Comparison of ENCODE assay signal across 19 cellular contexts in genomic region chr1:38424677-38425076, GRCh38.
DNase-seq lines count a peak whose midpoint lies in the region; ATAC-seq and TF ChIP-seq lines count a peak whose summit lies in the region.
"Had no signal": no experiment of that assay in that cellular context is flagged by ENCODE, and none has a peak within 500 bp of the region (broad histone marks: within the 10 kb centered on the region; RNA-seq: fewer than 3 reads in every experiment).

No MANE protein-coding gene starts in this region.

- H2BK120ac ChIP-seq in mesenchymal stem cell (ENCODE audit: low read depth, low read length) = no peak overlapping the region

- no peaks in the 10 kb centered on the region for H3K36me3 ChIP-seq in GM23338 (ENCODE audit: insufficient read depth)
- H3K36me3 ChIP-seq in NT2/D1 (ENCODE audit: insufficient read depth, insufficient read length, low read length) = no peaks in the 10 kb centered on the region
- peaks cover 11% of the 10 kb centered on the region for H3K36me3 ChIP-seq in iPS-15b (ENCODE audit: control insufficient read depth, insufficient read depth, low read length)
- H3K36me3 ChIP-seq in neural progenitor cell = no peaks in the 10 kb centered on the region
- H3K36me3 ChIP-seq in mesenchymal stem cell (ENCODE audit: control insufficient read depth in 1 of 2, insufficient read depth in 2 of 2, low read depth in 1 of 2, low read length in 2 of 2) = no peaks in the 10 kb centered on the region

- H3F3A ChIP-seq in GM23338 (replicated peaks; ENCODE audit: low read depth) = peaks cover 3% of the 10 kb centered on the region; the same call in 1 of the 2 replicates
- no peaks in the 10 kb centered on the region for H3F3A ChIP-seq in neural progenitor cell (ENCODE audit: low read depth)

- TF ChIP-seq CTCF in GM23338 (conservative IDR thresholded peaks at IDR 0.05; ENCODE audit: low read depth in 2 of 2) = no peak
- TF ChIP-seq CTCF in neural progenitor cell (IDR thresholded peaks at IDR 0.05) = no peak

- no peak overlapping the region for H2AFZ ChIP-seq in GM23338
- no peak overlapping the region for H2AFZ ChIP-seq in neural progenitor cell (replicated peaks)
- H2AFZ ChIP-seq in mesenchymal stem cell (ENCODE audit: low read depth, low read length) = no peak overlapping the region

- no peak overlapping the region for H4K91ac ChIP-seq in mesenchymal stem cell (ENCODE audit: low read length)

- H3K9me3 ChIP-seq in NT2/D1 (ENCODE audit: insufficient read depth, low read length) (peaks cover 20% of the 10 kb centered on the region), iPS-15b (ENCODE audit: control insufficient read depth, insufficient read depth, low read length) (peaks cover under 1% of the 10 kb centered on the region), neural progenitor cell (ENCODE audit: low read depth) (no peaks in the 10 kb centered on the region), mesenchymal stem cell (ENCODE audit: control insufficient read depth, low read length) (no peaks in the 10 kb centered on the region)

- no peak overlapping the region for H3K4ac ChIP-seq in mesenchymal stem cell (ENCODE audit: low read depth in 1 of 2, low read length in 2 of 2)

- H3K4me3 ChIP-seq in GM23338 (peak overlapping the region; percentile 8; the same call in 1 of the 2 replicates), NT2/D1 (ENCODE audit: insufficient read length, low read depth) (peak overlapping the region; percentile 5), iPS-15b (ENCODE audit: low read depth, low read length) (peak overlapping the region; percentile 20), neural progenitor cell (no peak overlapping the region), mesenchymal stem cell (ENCODE audit: insufficient read depth in 1 of 2, low read depth in 1 of 2, low read length in 2 of 2) (no peak overlapping the region)
- H3K4me3 ChIP-seq: K562 had no signal

- DNase-seq in GM23338 (ENCODE audit: low spot score) = no peak
- no peak for DNase-seq in NT2/D1 (ENCODE audit: low read depth, low spot score)
- DNase-seq in neural progenitor cell (ENCODE audit: low spot score) = no peak
- DNase-seq in UCSD-AML1 (lab: John Stamatoyannopoulos, UW; ENCODE audit: unreplicated experiment) = no peak
- no peak for DNase-seq in mesenchymal stem cell
- DNase-seq: 8988T; C1 segment of cervical spinal cord; Calu3; CD4-positive, alpha-beta T cell; DMS153; DMS79 treated with DMSO at 0.1 percent for 48 hours; EL; GDM1; H7; Karpas-422 had no signal

- no peak overlapping the region for H2AK5ac ChIP-seq in mesenchymal stem cell (ENCODE audit: low read length, severe bottlenecking)

- H2BK12ac ChIP-seq in mesenchymal stem cell (ENCODE audit: low read length in 2 of 2) = no peak overlapping the region

- H3K79me1 ChIP-seq in mesenchymal stem cell (replicated peaks; ENCODE audit: low read length, poor library complexity, severe bottlenecking) = no peaks in the 10 kb centered on the region

- H3K4me1 Mint-ChIP-seq in GM23338 (peaks cover 34% of the 10 kb centered on the region), neural progenitor cell (peaks cover 29% of the 10 kb centered on the region)
- H3K4me1 Mint-ChIP-seq: B cell had no signal

- H3K27me3 Mint-ChIP-seq in GM23338 (ENCODE audit: insufficient read depth, low read depth, poor library complexity) = peaks cover 15% of the 10 kb centered on the region
- peaks cover 8% of the 10 kb centered on the region for H3K27me3 Mint-ChIP-seq in neural progenitor cell (ENCODE audit: insufficient read depth, low read depth)

- H3K23ac ChIP-seq in mesenchymal stem cell (ENCODE audit: low read length in 2 of 2) = no peak overlapping the region

- ATAC-seq in GM23338 = peak; percentile 44
- ATAC-seq in GM18870 (IDR thresholded peaks at IDR 0.05; ENCODE audit: unreplicated experiment) = no peak
- ATAC-seq: K562 had no signal

- H2BK15ac ChIP-seq in mesenchymal stem cell (ENCODE audit: low read depth, poor library complexity, severe bottlenecking) = no peak overlapping the region

- H3K4me2 ChIP-seq in GM23338 = peak overlapping the region; percentile 7; the same call in 1 of the 2 replicates
- H3K4me2 ChIP-seq in neural progenitor cell = peak overlapping the region; percentile 16
- no peak overlapping the region for H3K4me2 ChIP-seq in mesenchymal stem cell (ENCODE audit: low read length, poor library complexity, severe bottlenecking)

- H4K20me1 ChIP-seq in GM23338 (replicated peaks; ENCODE audit: insufficient read depth) (no peaks in the 10 kb centered on the region; the same call in 1 of the 2 replicates), neural progenitor cell (ENCODE audit: low read depth) (no peaks in the 10 kb centered on the region)

- no peak overlapping the region for H2BK5ac ChIP-seq in mesenchymal stem cell (ENCODE audit: low read depth, low read length, poor library complexity, severe bottlenecking)

- H3K79me2 ChIP-seq in GM23338 (replicated peaks; ENCODE audit: insufficient read depth) = peaks cover 41% of the 10 kb centered on the region
- H3K79me2 ChIP-seq in neural progenitor cell (ENCODE audit: low read depth) = no peaks in the 10 kb centered on the region

- H3K27me3 ChIP-seq in GM23338 (ENCODE audit: insufficient read depth) (no peaks in the 10 kb centered on the region), NT2/D1 (ENCODE audit: insufficient read depth, insufficient read length) (no peaks in the 10 kb centered on the region), iPS-15b (ENCODE audit: control insufficient read depth, insufficient read depth, low read length) (no peaks in the 10 kb centered on the region), neural progenitor cell (no peaks in the 10 kb centered on the region), mesenchymal stem cell (ENCODE audit: control insufficient read depth in 1 of 2, insufficient read depth in 1 of 2, low read length in 2 of 2) (no peaks in the 10 kb centered on the region)

- H3K27ac ChIP-seq in GM23338 (ENCODE audit: low read depth) (peak overlapping the region; percentile 97), neural progenitor cell (no peak overlapping the region), mesenchymal stem cell (ENCODE audit: low read length, poor library complexity, severe bottlenecking) (no peak overlapping the region)

- H3K9ac ChIP-seq in NT2/D1 (ENCODE audit: insufficient read length, low read depth) (peak overlapping the region; percentile 52), iPS-15b (ENCODE audit: low read depth, low read length) (peak overlapping the region; percentile 9), neural progenitor cell (no peak overlapping the region), mesenchymal stem cell (ENCODE audit: low read length) (no peak overlapping the region)

- H3K4me3 Mint-ChIP-seq in GM23338 (no peak overlapping the region; the same call in 1 of the 3 replicates), neural progenitor cell (no peak overlapping the region)
- H3K4me3 Mint-ChIP-seq: B cell; CD4-positive, alpha-beta T cell had no signal

- peaks cover 38% of the 10 kb centered on the region for H3K36me3 Mint-ChIP-seq in GM23338 (ENCODE audit: low read depth)
- no peaks in the 10 kb centered on the region for H3K36me3 Mint-ChIP-seq in neural progenitor cell

- peak overlapping the region; percentile 92 for H3K27ac Mint-ChIP-seq in GM23338
- peak overlapping the region; percentile 2 for H3K27ac Mint-ChIP-seq in neural progenitor cell
- H3K27ac Mint-ChIP-seq: B cell; CD4-positive, alpha-beta T cell had no signal

- H3K9me3 Mint-ChIP-seq in GM23338 (peaks cover 23% of the 10 kb centered on the region), neural progenitor cell (peaks cover 13% of the 10 kb centered on the region)

- H3K9me2 ChIP-seq in GM23338 (ENCODE audit: insufficient read depth) = 0 out of 2 replicates have a peak, but pooled peaks cover 5% of the 10 kb centered on the region

- WGBS in mesenchymal stem cell = 26% methylated on average over 2 of the region's 2 CpGs

- no peak overlapping the region for H3K14ac ChIP-seq in mesenchymal stem cell (ENCODE audit: low read length in 2 of 2)

- no peak overlapping the region for H3K18ac ChIP-seq in mesenchymal stem cell (ENCODE audit: low read depth in 1 of 2, low read length in 2 of 2)

- H4K8ac ChIP-seq in mesenchymal stem cell (ENCODE audit: low read length) = no peak overlapping the region

- H3K4me1 ChIP-seq in GM23338 (ENCODE audit: insufficient read depth) = peaks cover 40% of the 10 kb centered on the region
- no peaks in the 10 kb centered on the region for H3K4me1 ChIP-seq in NT2/D1 (ENCODE audit: insufficient read depth, insufficient read length)
- H3K4me1 ChIP-seq in iPS-15b (ENCODE audit: control insufficient read depth, insufficient read depth, low read length) = peaks cover 10% of the 10 kb centered on the region
- peaks cover 50% of the 10 kb centered on the region for H3K4me1 ChIP-seq in neural progenitor cell
- no peaks in the 10 kb centered on the region for H3K4me1 ChIP-seq in mesenchymal stem cell (ENCODE audit: control insufficient read depth, insufficient read depth, low read depth, low read length)

TF ChIP-seq in GM23338, 12 proteins besides CTCF, POLR2A, EP300 and RAD21 (continues in another document):
- TF ChIP-seq EZH2 (IDR thresholded peaks at IDR 0.05; ENCODE audit: low read depth, unreplicated experiment) (no peak), CREB1 (CRISPR knock-in tag; IDR thresholded peaks at IDR 0.05; ENCODE audit: low read depth) (no peak), REST (IDR thresholded peaks at IDR 0.05; ENCODE audit: unreplicated experiment) (no peak)

Comparison
In these comparisons a context has a peak if more than half of its experiments do, and no peak if none do; other contexts are left out.
1. H3K4me3 ChIP-seq: peak in GM23338 (single experiment), NT2/D1 (single experiment) and iPS-15b (single experiment); none in neural progenitor cell (single experiment) and mesenchymal stem cell (0 of 2).
2. H3K9ac ChIP-seq: peak in NT2/D1 (single experiment) and iPS-15b (single experiment); none in neural progenitor cell (single experiment) and mesenchymal stem cell (single experiment).